In the genomic region with DNA sequence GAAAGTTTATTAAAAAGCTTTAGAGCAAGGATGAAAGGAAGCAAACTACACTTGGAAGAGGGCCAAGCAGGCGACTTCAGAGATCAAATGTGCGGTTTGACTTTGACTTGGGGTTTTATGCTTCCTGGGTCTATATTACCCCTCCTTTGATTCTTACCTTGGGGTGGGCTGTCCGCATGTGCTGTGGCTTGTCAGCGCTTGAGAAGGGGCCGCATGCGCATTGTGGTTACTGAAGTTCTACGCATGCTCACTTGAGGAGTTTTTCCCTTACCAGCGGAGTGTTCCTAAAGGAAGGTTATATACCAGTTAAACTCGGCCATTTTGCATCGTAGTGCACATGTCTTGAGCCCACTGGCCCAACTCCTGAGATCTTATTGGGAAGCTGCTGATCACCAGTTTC, we compare ENCODE assay signal across 9 cellular contexts. TPM values are rescaled to one million over a fixed set of nuclear protein-coding genes. Genes with fewer than 3 reads are reported as not detected.
A peak's percentile ranks its signal among the peaks of the same experiment; 100 is the strongest.
DNase-seq lines count a peak whose midpoint lies in the region; ATAC-seq and TF ChIP-seq lines count a peak whose summit lies in the region.
"Had no signal": no experiment of that assay in that cellular context is flagged by ENCODE, and none has a peak within 500 bp of the region (broad histone marks: within the 10 kb centered on the region; RNA-seq: fewer than 3 reads in every experiment).

No MANE protein-coding gene starts in this region.

- CTCF ChIA-PET in naive thymus-derived CD4-positive, alpha-beta T cell (lab: Charles Lee): no interaction called here

- H3K27me3 Mint-ChIP-seq in naive thymus-derived CD4-positive, alpha-beta T cell: no peaks in the 10 kb centered on the region

- peak overlapping the region; percentile 17 to 91 (median 81) for H3K27ac Mint-ChIP-seq in naive thymus-derived CD4-positive, alpha-beta T cell

- DNase-seq in Right ventricle myocardium superior (peak; percentile 41), right atrium auricular region (ENCODE audit: low spot score) (no peak), upper lobe of right lung (no peak), epidermal melanocyte (ENCODE audit: insufficient read length, low spot score) (no peak)
- peak; percentile 50 for DNase-seq in activated gamma-delta T cell treated with anti-CD3 and anti-CD28 coated beads, Interleukin-2, amount 50 U/mL, for 16 hours (ENCODE audit: low read depth)
- peak; percentile 17 to 88 (median 81) for DNase-seq in naive thymus-derived CD4-positive, alpha-beta T cell

- no peak overlapping the region for H3K27ac ChIP-seq in right atrium auricular region
- H3K27ac ChIP-seq in naive thymus-derived CD4-positive, alpha-beta T cell (ENCODE audit: low read depth, low read length): no peak overlapping the region
- H3K27ac ChIP-seq in upper lobe of right lung: no peak overlapping the region
- H3K27ac ChIP-seq: A549 had no signal

- no peak for ATAC-seq in Right ventricle myocardium superior (ENCODE audit: poor library complexity)
- peak; percentile 90 for ATAC-seq in naive thymus-derived CD4-positive, alpha-beta T cell
- ATAC-seq in upper lobe of right lung: peak; percentile 68
- no peak for ATAC-seq in GM18870 (IDR thresholded peaks at IDR 0.05; ENCODE audit: unreplicated experiment)
- ATAC-seq in GM21528 (IDR thresholded peaks at IDR 0.05; ENCODE audit: low FRiP score, unreplicated experiment): no peak
- ATAC-seq: A549 had no signal

- peaks cover 0 to 7% (median 3%) of the 10 kb centered on the region in 5 donors for H3K36me3 Mint-ChIP-seq in naive thymus-derived CD4-positive, alpha-beta T cell

- H3K36me3 ChIP-seq in right atrium auricular region (no peaks in the 10 kb centered on the region), upper lobe of right lung (no peaks in the 10 kb centered on the region)
- H3K36me3 ChIP-seq in naive thymus-derived CD4-positive, alpha-beta T cell (ENCODE audit: control insufficient read depth in 2 of 3, insufficient read depth in 3 of 3, low read length in 3 of 3): no peaks in the 10 kb centered on the region

- POLR2A ChIA-PET in naive thymus-derived CD4-positive, alpha-beta T cell (lab: Charles Lee): interaction anchor here (0.5 to 2.9 kb wide), 4 partner anchors 19 to 190 kb away, joined by 4 to 16 read pairs (median 8); a partner anchor contains a TSS

- H3K4me3 ChIP-seq in right atrium auricular region (no peak overlapping the region), upper lobe of right lung (no peak overlapping the region)
- no peak overlapping the region for H3K4me3 ChIP-seq in naive thymus-derived CD4-positive, alpha-beta T cell (ENCODE audit: low read length)
- H3K4me3 ChIP-seq: A549 had no signal

- no peak for TF ChIP-seq CTCF in right atrium auricular region (IDR thresholded peaks at IDR 0.05)
- no peak for TF ChIP-seq CTCF in upper lobe of right lung (IDR thresholded peaks at IDR 0.05)

- H3K4me3 Mint-ChIP-seq in naive thymus-derived CD4-positive, alpha-beta T cell: peak overlapping the region; percentile 67 to 87 (median 77)

- intact Hi-C loops in Right ventricle myocardium superior (cut with DNase I): loop anchor here (10.0 kb wide), 2 partner anchors 145 to 185 kb away; a partner anchor contains a TSS
- intact Hi-C loops in naive thymus-derived CD4-positive, alpha-beta T cell (cut with micrococcal nuclease): loop anchor here (1.0 to 10.0 kb wide), 11 partner anchors 14 to 285 kb away; a partner anchor contains a TSS
- intact Hi-C loops in upper lobe of right lung (cut with DNase I): loop anchor here (10.0 kb wide), 1 partner anchor 185 kb away; a partner anchor contains a TSS

- H3K4me1 Mint-ChIP-seq in naive thymus-derived CD4-positive, alpha-beta T cell: peaks cover 12 to 42% (median 31%) of the 10 kb centered on the region in 7 donors

- H3K9me3 Mint-ChIP-seq in naive thymus-derived CD4-positive, alpha-beta T cell: peaks cover 0 to 10% (median 0%) of the 10 kb centered on the region in 11 donors

- H3K9me3 ChIP-seq in right atrium auricular region (no peaks in the 10 kb centered on the region), upper lobe of right lung (no peaks in the 10 kb centered on the region)
- no peaks in the 10 kb centered on the region for H3K9me3 ChIP-seq in naive thymus-derived CD4-positive, alpha-beta T cell (ENCODE audit: control insufficient read depth in 2 of 3, low read length in 3 of 3)
- H3K9me3 ChIP-seq: A549 had no signal

- H3K27me3 ChIP-seq in right atrium auricular region (no peaks in the 10 kb centered on the region), upper lobe of right lung (no peaks in the 10 kb centered on the region)
- no peaks in the 10 kb centered on the region for H3K27me3 ChIP-seq in naive thymus-derived CD4-positive, alpha-beta T cell (ENCODE audit: control insufficient read depth in 2 of 2, insufficient read depth in 2 of 2, low read length in 2 of 2)

- H3K4me1 ChIP-seq in right atrium auricular region (no peaks in the 10 kb centered on the region), upper lobe of right lung (no peaks in the 10 kb centered on the region)
- peaks cover 4 to 11% of the 10 kb centered on the region in 2 donors for H3K4me1 ChIP-seq in naive thymus-derived CD4-positive, alpha-beta T cell (ENCODE audit: control insufficient read depth in 2 of 2, insufficient read depth in 2 of 2, low read length in 2 of 2)
- H3K4me1 ChIP-seq: A549 had no signal

RNA-seq across cellular contexts. Expression of a gene that starts 9.9 kb away (rescaled TPM):
- total RNA-seq in Right ventricle myocardium superior: not detected
- total RNA-seq in right atrium auricular region: under 1 TPM in 1 of 2 donors, not detected in 1; 0.19 TPM
- total RNA-seq in naive thymus-derived CD4-positive, alpha-beta T cell: 1 to 10 TPM in 3 of 5 experiments, under 1 TPM in 2; 0.27 to 2.4 (median 1.6) TPM
- under 1 TPM; 0.21 to 0.92 TPM for polyA plus RNA-seq in naive thymus-derived CD4-positive, alpha-beta T cell
- 0.23 TPM for total RNA-seq in upper lobe of right lung

Comparison
In these comparisons a context has a peak if more than half of its experiments do, and no peak if none do; other contexts are left out.
1. DNase-seq: peak in Right ventricle myocardium superior (single experiment), activated gamma-delta T cell treated with anti-CD3 and anti-CD28 coated beads, Interleukin-2, amount 50 U/mL, for 16 hours (single experiment) and naive thymus-derived CD4-positive, alpha-beta T cell (9 of 9); none in right atrium auricular region (single experiment), upper lobe of right lung (single experiment) and epidermal melanocyte (single experiment).
2. ATAC-seq: peak in naive thymus-derived CD4-positive, alpha-beta T cell (single experiment) and upper lobe of right lung (single experiment); none in Right ventricle myocardium superior (single experiment), GM18870 (single experiment) and GM21528 (single experiment).